ENCODE assay signal across 11 cellular contexts in genomic region chr2:172807011-172807410, GRCh38.
DNase-seq lines count a peak whose midpoint lies in the region; TF ChIP-seq lines count a peak whose summit lies in the region.
"Had no signal": no experiment of that assay in that cellular context is flagged by ENCODE, and none has a peak within 500 bp of the region (broad histone marks: within the 10 kb centered on the region; RNA-seq: fewer than 3 reads in every experiment).

No MANE protein-coding gene starts in this region.

- H3K9me2 ChIP-seq in PC-9 (ENCODE audit: insufficient read depth) = no peaks in the 10 kb centered on the region

- TF ChIP-seq CTCF in KMS-11 (conservative IDR thresholded peaks at IDR 0.05; ENCODE audit: low read depth, low read length) (no peak), PC-9 (conservative IDR thresholded peaks at IDR 0.05) (no peak), osteoblast (IDR thresholded peaks at IDR 0.05; ENCODE audit: extremely low read depth, low read depth, low read length) (no peak)

- H3K4me3 ChIP-seq in KMS-11 (IDR thresholded peaks at IDR 0.05; ENCODE audit: insufficient read depth, low read depth, low read length) = no peak overlapping the region
- no peak overlapping the region for H3K4me3 ChIP-seq in PC-9
- no peak overlapping the region for H3K4me3 ChIP-seq in osteoblast (ENCODE audit: insufficient read depth, low read length)

- H3K27ac ChIP-seq in KMS-11 (no peak overlapping the region), PC-9 (no peak overlapping the region), osteoblast (ENCODE audit: low read depth, low read length) (no peak overlapping the region)

- peak overlapping the region; percentile 31 for H2AFZ ChIP-seq in KMS-11 (ENCODE audit: low read depth)
- H2AFZ ChIP-seq in PC-9 = peak overlapping the region; percentile 42; the same call in 1 of the 2 replicates
- peak overlapping the region; percentile 81 for H2AFZ ChIP-seq in osteoblast (ENCODE audit: low read length)

- H3K4me1 ChIP-seq in KMS-11 (ENCODE audit: low read depth, poor library complexity, severe bottlenecking) (peaks cover 8% of the 10 kb centered on the region), PC-9 (replicated peaks; ENCODE audit: insufficient read depth) (no peaks in the 10 kb centered on the region), osteoblast (ENCODE audit: insufficient read depth, low read length) (peaks cover 3% of the 10 kb centered on the region)

- DNase-seq in PC-9 (no peak), globus pallidus (ENCODE audit: low spot score) (peak; percentile 41), osteoblast (ENCODE audit: insufficient read length, low spot score, missing footprints) (no peak), SKM-1 treated with dmso at 0.1 percent for 144 hours (lab: John Stamatoyannopoulos, UW; ENCODE audit: unreplicated experiment) (no peak), HK-2 (ENCODE audit: unreplicated experiment) (no peak), ecto neural progenitor cell (ENCODE audit: low spot score) (no peak)
- no peak for DNase-seq in stimulated activated naive CD4-positive, alpha-beta T cell (lab: John Stamatoyannopoulos, UW)
- DNase-seq: cortex of kidney; GDM1; stimulated activated CD4-positive, alpha-beta T cell treated with anti-CD3 and anti-CD28 coated beads, Interleukin-4, amount 100 ng/mL, for 4 hours had no signal

- CTCF ChIA-PET in PC-9 (lab: Charles Lee) = interaction anchor here (0.5 to 1.7 kb wide), 4 partner anchors 14 to 136 kb away, joined by 3 to 16 read pairs (median 4); no protein-coding TSS in a partner anchor

- H3K27me3 ChIP-seq in KMS-11 (ENCODE audit: insufficient read depth, low read depth) (no peaks in the 10 kb centered on the region), PC-9 (ENCODE audit: insufficient read depth, low read depth) (no peaks in the 10 kb centered on the region), osteoblast (ENCODE audit: insufficient read depth, low read length) (peaks cover 14% of the 10 kb centered on the region)

- H3K9ac ChIP-seq in KMS-11 = no peak overlapping the region

- H3K36me3 ChIP-seq in KMS-11 (ENCODE audit: insufficient read depth) = no peaks in the 10 kb centered on the region
- no peaks in the 10 kb centered on the region for H3K36me3 ChIP-seq in PC-9 (ENCODE audit: low read depth)
- no peaks in the 10 kb centered on the region for H3K36me3 ChIP-seq in osteoblast (ENCODE audit: insufficient read depth, low read length)

- H3K4me2 ChIP-seq in KMS-11 (no peak overlapping the region), PC-9 (no peak overlapping the region), osteoblast (ENCODE audit: insufficient read depth, low read length) (no peak overlapping the region)

- POLR2A ChIA-PET in PC-9 (lab: Charles Lee; ENCODE audit: unreplicated experiment) = no interaction called here

- no peaks in the 10 kb centered on the region for H3K79me2 ChIP-seq in KMS-11 (ENCODE audit: insufficient read depth, low read depth)
- no peaks in the 10 kb centered on the region for H3K79me2 ChIP-seq in PC-9 (ENCODE audit: low read depth)
- no peaks in the 10 kb centered on the region for H3K79me2 ChIP-seq in osteoblast (ENCODE audit: insufficient read depth, low read length)

- BruUV-seq in PC-9 (replicated peaks; lab: Mats Ljungman, UMichigan) = no TSS peak

- H3K9me3 ChIP-seq in PC-9 (ENCODE audit: insufficient read depth, low read depth) (peaks cover 9% of the 10 kb centered on the region; the same call in 1 of the 2 replicates), osteoblast (ENCODE audit: low read depth, low read length) (no peaks in the 10 kb centered on the region)

- no peaks in the 10 kb centered on the region for H3F3A ChIP-seq in PC-9 (ENCODE audit: insufficient read depth, low read depth)

- H4K20me1 ChIP-seq in KMS-11 (ENCODE audit: insufficient read depth) (no peaks in the 10 kb centered on the region), PC-9 (ENCODE audit: insufficient read depth) (no peaks in the 10 kb centered on the region), osteoblast (ENCODE audit: insufficient read depth, low read length) (no peaks in the 10 kb centered on the region)

- intact Hi-C loops in PC-9 (cut with micrococcal nuclease; ENCODE audit: unreplicated experiment) = loop anchor here (2.0 to 5.0 kb wide), 3 partner anchors 640 to 1740 kb away; no protein-coding TSS in a partner anchor

Comparison
In these comparisons a context has a peak if more than half of its experiments do, and no peak if none do; other contexts are left out.
1. H2AFZ ChIP-seq: peak in every context shown above with its lines; median percentile 81 in osteoblast; 42 in PC-9; 31 in KMS-11.